In the genomic region with DNA sequence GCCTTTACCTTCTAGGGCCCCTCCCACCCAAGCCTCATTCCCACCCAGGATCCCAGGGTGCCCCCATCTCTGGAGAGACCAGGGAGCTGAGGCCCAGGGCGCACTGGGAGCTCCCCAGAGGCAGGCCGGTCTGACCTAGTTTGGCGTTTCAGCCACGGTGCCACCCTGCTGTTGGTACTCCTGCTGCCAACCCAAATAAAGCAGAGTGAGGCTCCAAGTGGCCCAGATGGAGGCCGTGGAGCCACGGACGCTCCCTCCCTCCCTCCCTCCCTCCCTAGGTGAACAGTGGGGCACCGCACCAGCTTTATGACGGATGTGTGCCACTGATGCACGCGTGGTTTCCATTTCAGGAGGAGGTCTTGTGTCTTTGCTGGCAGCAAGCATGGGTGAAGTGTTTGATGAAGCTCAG, we compare ENCODE assay signal across 8 cellular contexts. TPM values are rescaled to one million over a fixed set of nuclear protein-coding genes. Genes with fewer than 3 reads are reported as not detected.
DNase-seq lines count a peak whose midpoint lies in the region; ATAC-seq and TF ChIP-seq lines count a peak whose summit lies in the region.

No MANE protein-coding gene starts in this region.

- peaks cover 6% of the 10 kb centered on the region for H3K36me3 Mint-ChIP-seq in brain

- peaks cover 0 to 2% (median 0%) of the 10 kb centered on the region in 5 experiments for H3K9me3 Mint-ChIP-seq in brain

- no peak for ATAC-seq in upper lobe of right lung

- H3K4me3 Mint-ChIP-seq in brain: peak overlapping the region; percentile 91 to 94 (median 92)

- H3K9me3 ChIP-seq in muscle layer of duodenum (ENCODE audit: control insufficient read depth in 1 of 2, low read length in 2 of 2): no peaks in the 10 kb centered on the region
- H3K9me3 ChIP-seq in upper lobe of right lung: no peaks in the 10 kb centered on the region

- peaks cover 76% of the 10 kb centered on the region for H3K4me1 Mint-ChIP-seq in brain

- in situ Hi-C loops in GM13976 (cut with MboI; ENCODE audit: low sequenced_read_pairs, unreplicated experiment): no loop called here

- intact Hi-C loops in upper lobe of right lung (cut with DNase I): no loop called here

- peaks cover 8 to 61% of the 10 kb centered on the region in 2 donors for H3K4me1 ChIP-seq in muscle layer of duodenum (ENCODE audit: control insufficient read depth in 1 of 2, insufficient read depth in 2 of 2, low read length in 2 of 2)
- H3K4me1 ChIP-seq in upper lobe of right lung: peaks cover 40% of the 10 kb centered on the region

- H3K27ac ChIP-seq in muscle layer of duodenum (ENCODE audit: low read length): peak overlapping the region; percentile 86
- H3K27ac ChIP-seq in upper lobe of right lung: peak overlapping the region; percentile 30

- DNase-seq in activated CD8-positive, alpha-beta memory T cell treated with anti-CD3 and anti-CD28 coated beads, Interleukin-2, amount 50 U/mL, for 4 hours: peak; percentile 52
- no peak for DNase-seq in activated CD8-positive, alpha-beta memory T cell treated with anti-CD3 and anti-CD28 coated beads, Interleukin-2, amount 50 U/mL, for 48 hours
- DNase-seq in upper lobe of right lung: peak; percentile 72
- DNase-seq in SIG-M5 (lab: John Stamatoyannopoulos, UW): no peak
- no peak for DNase-seq in GM13976 (ENCODE audit: low spot score)
- DNase-seq in NCI-H774 (lab: John Stamatoyannopoulos, UW): no peak

- H3K36me3 ChIP-seq in muscle layer of duodenum (ENCODE audit: control insufficient read depth in 1 of 2, insufficient read depth in 2 of 2, low read length in 2 of 2) (no peaks in the 10 kb centered on the region), upper lobe of right lung (no peaks in the 10 kb centered on the region)

- H3K27me3 Mint-ChIP-seq in brain: no peaks in the 10 kb centered on the region

- TF ChIP-seq CTCF in brain (conservative IDR thresholded peaks at IDR 0.05): no peak
- TF ChIP-seq CTCF in upper lobe of right lung (IDR thresholded peaks at IDR 0.05): no peak
- TF ChIP-seq CTCF in GM13976 (IDR thresholded peaks at IDR 0.05; ENCODE audit: borderline replicate concordance, control extremely low read depth, extremely low read depth, insufficient read depth, missing control alignments): no peak

- H3K4me3 ChIP-seq in muscle layer of duodenum (ENCODE audit: low read depth in 1 of 2, low read length in 2 of 2) (peak overlapping the region; percentile 74 to 79), upper lobe of right lung (peak overlapping the region; percentile 72)

- no peaks in the 10 kb centered on the region for H3K27me3 ChIP-seq in muscle layer of duodenum (ENCODE audit: low read depth, low read length)
- no peaks in the 10 kb centered on the region for H3K27me3 ChIP-seq in upper lobe of right lung

- peak overlapping the region; percentile 73 to 97 (median 89) for H3K27ac Mint-ChIP-seq in brain

RNA-seq across cellular contexts. Expression of a gene that starts 1.8 kb away (rescaled TPM):
- polyA plus RNA-seq in brain (ENCODE audit: insufficient read depth, low read depth, low replicate concordance): 17.6 TPM
- 38.3 TPM for total RNA-seq in upper lobe of right lung

Comparison
In these comparisons a context has a peak if more than half of its experiments do, and no peak if none do; other contexts are left out.
1. DNase-seq: peak in activated CD8-positive, alpha-beta memory T cell treated with anti-CD3 and anti-CD28 coated beads, Interleukin-2, amount 50 U/mL, for 4 hours (single experiment) and upper lobe of right lung (single experiment); none in activated CD8-positive, alpha-beta memory T cell treated with anti-CD3 and anti-CD28 coated beads, Interleukin-2, amount 50 U/mL, for 48 hours (single experiment), SIG-M5 (single experiment), GM13976 (single experiment) and NCI-H774 (single experiment).